10 cellular contexts compared by ENCODE assay signal in genomic region chr6:27020553-27020880, GRCh38.
DNase-seq lines count a peak whose midpoint lies in the region; ATAC-seq, FAIRE-seq and TF ChIP-seq lines count a peak whose summit lies in the region.
"Had no signal": no experiment of that assay in that cellular context is flagged by ENCODE, and none has a peak within 500 bp of the region (broad histone marks: within the 10 kb centered on the region; RNA-seq: fewer than 3 reads in every experiment).

No MANE protein-coding gene starts in this region.

- H3K9me3 ChIP-seq in A549 (no peaks in the 10 kb centered on the region), HUES64 (ENCODE audit: insufficient read depth, low read depth, low read length) (peaks cover 13% of the 10 kb centered on the region), Karpas-422 (ENCODE audit: low read length) (no peaks in the 10 kb centered on the region)

- TF ChIP-seq POLR2A in A549 (IDR thresholded peaks at IDR 0.05; ENCODE audit: low read length), result no peak

- intact Hi-C loops in dendritic cell treated with granulocyte-macrophage colony-stimulating factor and Interleukin-4, amounts not matched to agents 40 ng/mL and 50 ng/mL, for 4 days (cut with micrococcal nuclease), result no loop called here

- FAIRE-seq in A549 (lab: Jason Lieb, UNC), result no peak

- WGBS in A549 (ENCODE audit: missing lambda C conversion rate), result 79% methylated on average over 9 of the region's 9 CpGs
- 70% methylated on average over 9 of the region's 9 CpGs for WGBS in HUES64

- H3K36me3 ChIP-seq in HUES64 (ENCODE audit: insufficient read depth, low read length) (no peaks in the 10 kb centered on the region), Karpas-422 (ENCODE audit: insufficient read depth, low read length) (no peaks in the 10 kb centered on the region)

- H3K9me2 ChIP-seq in Karpas-422 (replicated peaks; ENCODE audit: insufficient read depth, low read length), result no peaks in the 10 kb centered on the region

- H3K27ac ChIP-seq in A549 (peak overlapping the region; percentile 90 to 95; a peak in 5 of 6 replicates), HUES64 (ENCODE audit: low read depth, low read length) (peak overlapping the region; percentile 97; the same call in 1 of the 2 replicates), Karpas-422 (ENCODE audit: low read length) (no peak overlapping the region)

- no peaks in the 10 kb centered on the region for H3K79me2 ChIP-seq in Karpas-422 (ENCODE audit: low read length)

- H3K4me2 ChIP-seq in A549 (peak overlapping the region; percentile 95), Karpas-422 (ENCODE audit: low read depth, low read length, poor library complexity, severe bottlenecking) (no peak overlapping the region)

- H3K4me3 ChIP-seq in A549 (peak overlapping the region; percentile 70), HUES64 (ENCODE audit: low read length) (peak overlapping the region; percentile 80), Karpas-422 (ENCODE audit: low read length) (no peak overlapping the region)

- H3K27me3 ChIP-seq in HUES64 (ENCODE audit: insufficient read depth, low read length), result no peaks in the 10 kb centered on the region
- no peaks in the 10 kb centered on the region for H3K27me3 ChIP-seq in Karpas-422 (ENCODE audit: low read length)

- POLR2A ChIA-PET in A549 (lab: Yijun Ruan, JAX), result no interaction called here

- no peaks in the 10 kb centered on the region for H3K36me3 Mint-ChIP-seq in dendritic cell treated with granulocyte-macrophage colony-stimulating factor and Interleukin-4, amounts not matched to agents 40 ng/mL and 50 ng/mL, for 4 days (ENCODE audit: low read depth)
- no peaks in the 10 kb centered on the region for H3K36me3 Mint-ChIP-seq in naive B cell

- H4K20me1 ChIP-seq in Karpas-422 (ENCODE audit: insufficient read depth, low read depth, low read length), result no peaks in the 10 kb centered on the region

- no peak for TF ChIP-seq RAD21 in A549 (conservative IDR thresholded peaks at IDR 0.05 in 1 of 2, IDR thresholded peaks at IDR 0.05 in 1 of 2)

- H2AFZ ChIP-seq in Karpas-422 (ENCODE audit: low read length), result no peak overlapping the region

- H3K27me3 Mint-ChIP-seq in dendritic cell treated with granulocyte-macrophage colony-stimulating factor and Interleukin-4, amounts not matched to agents 40 ng/mL and 50 ng/mL, for 4 days, result peaks cover 11% of the 10 kb centered on the region
- peaks cover 19 to 54% (median 45%) of the 10 kb centered on the region in 3 donors for H3K27me3 Mint-ChIP-seq in naive B cell

- TF ChIP-seq CTCF in A549 (IDR thresholded peaks at IDR 0.05), result no peak

- H3K9ac ChIP-seq in HUES64 (ENCODE audit: low read depth, low read length) (peak overlapping the region; percentile 47; the same call in 1 of the 2 replicates), Karpas-422 (ENCODE audit: low read length) (no peak overlapping the region)

- DNase-seq in A549 (ENCODE audit: low read depth in 1 of 2, low spot score in 1 of 2) (no peak), naive B cell (no peak), Karpas-422 (no peak), NCI-H187 treated with DMSO at 0.1 percent for 48 hours (lab: John Stamatoyannopoulos, UW) (no peak)
- DNase-seq: cortex of kidney, GDM1 had no signal

- H3K4me1 ChIP-seq in A549, result peaks cover 6% of the 10 kb centered on the region; the same call in 1 of the 3 replicates
- H3K4me1 ChIP-seq in HUES64 (ENCODE audit: insufficient read depth, low read length), result 0 out of 2 replicates have a peak, but pooled peaks cover 3% of the 10 kb centered on the region
- H3K4me1 ChIP-seq in Karpas-422 (ENCODE audit: low read length), result no peaks in the 10 kb centered on the region

- peaks cover 35% of the 10 kb centered on the region for H3K9me3 Mint-ChIP-seq in dendritic cell treated with granulocyte-macrophage colony-stimulating factor and Interleukin-4, amounts not matched to agents 40 ng/mL and 50 ng/mL, for 4 days
- peaks cover 0 to 47% (median 24%) of the 10 kb centered on the region in 7 donors for H3K9me3 Mint-ChIP-seq in naive B cell

- CTCF ChIA-PET in A549 (lab: Yijun Ruan, JAX), result interaction anchor here (0.9 to 1.1 kb wide), 2 partner anchors 95 to 413 kb away, joined by 3 to 4 read pairs; no protein-coding TSS in a partner anchor

- peak overlapping the region; percentile 83 for H3K4me3 Mint-ChIP-seq in dendritic cell treated with granulocyte-macrophage colony-stimulating factor and Interleukin-4, amounts not matched to agents 40 ng/mL and 50 ng/mL, for 4 days
- H3K4me3 Mint-ChIP-seq in naive B cell, result peak overlapping the region in 7 of 8 donors; percentile 35 to 90 (median 69)

- TF ChIP-seq EP300 in A549 (IDR thresholded peaks at IDR 0.05), result no peak

- H3K27ac Mint-ChIP-seq in dendritic cell treated with granulocyte-macrophage colony-stimulating factor and Interleukin-4, amounts not matched to agents 40 ng/mL and 50 ng/mL, for 4 days, result no peak overlapping the region
- H3K27ac Mint-ChIP-seq in naive B cell, result no peak overlapping the region

- H3K4me1 Mint-ChIP-seq in dendritic cell treated with granulocyte-macrophage colony-stimulating factor and Interleukin-4, amounts not matched to agents 40 ng/mL and 50 ng/mL, for 4 days (ENCODE audit: low read depth), result peaks cover 16% of the 10 kb centered on the region
- H3K4me1 Mint-ChIP-seq in naive B cell, result peaks cover 9 to 12% (median 10%) of the 10 kb centered on the region in 3 donors

- no peak for ATAC-seq in A549
- ATAC-seq in naive B cell (ENCODE audit: low read depth in 2 of 2), result no peak
- ATAC-seq in GM19328 (IDR thresholded peaks at IDR 0.05; ENCODE audit: unreplicated experiment), result no peak
- ATAC-seq in HG03196 (IDR thresholded peaks at IDR 0.05; ENCODE audit: unreplicated experiment), result no peak

TF ChIP-seq in A549, 52 proteins besides CTCF, POLR2A, EP300 and RAD21:
- TF ChIP-seq RFX5 (IDR thresholded peaks at IDR 0.05) (no peak), EHMT2 (IDR thresholded peaks at IDR 0.05; ENCODE audit: low read depth) (0 out of 2 replicates have a peak, but pooled peaks have one; percentile 32)
TF ChIP-seq in A549: peak in this region for 1.
